8 cellular contexts compared by ENCODE assay signal in genomic region chr1:21607549-21608529, GRCh38.
DNase-seq lines count a peak whose midpoint lies in the region; ATAC-seq and TF ChIP-seq lines count a peak whose summit lies in the region.

No MANE protein-coding gene starts in this region.

- H3K9me3 Mint-ChIP-seq in activated naive CD4-positive, alpha-beta T cell treated with anti-CD3 and anti-CD28 coated beads for 36 hours: no peaks in the 10 kb centered on the region

- H3K36me3 Mint-ChIP-seq in activated naive CD4-positive, alpha-beta T cell treated with anti-CD3 and anti-CD28 coated beads for 36 hours (ENCODE audit: low read depth): no peaks in the 10 kb centered on the region

- ATAC-seq in GM21723 (IDR thresholded peaks at IDR 0.05; ENCODE audit: unreplicated experiment): peak; percentile 78
- ATAC-seq in right cardiac atrium: peak; percentile 85 to 94
- ATAC-seq in gastrocnemius medialis: peak in 1 of 2 donors; percentile 60

- no peak for TF ChIP-seq CTCF in gastrocnemius medialis (IDR thresholded peaks at IDR 0.05 in 4 of 5, conservative IDR thresholded peaks at IDR 0.05 in 1 of 5)

- CTCF ChIA-PET in activated naive CD4-positive, alpha-beta T cell treated with anti-CD3 and anti-CD28 coated beads for 36 hours (lab: Charles Lee): no interaction called here

- no peaks in the 10 kb centered on the region for H3K36me3 ChIP-seq in gastrocnemius medialis

- 32% methylated on average over 37 of the region's 37 CpGs for WGBS in right cardiac atrium

- H3K27me3 ChIP-seq in right cardiac atrium (ENCODE audit: control insufficient read depth, insufficient read depth) (no peaks in the 10 kb centered on the region), gastrocnemius medialis (no peaks in the 10 kb centered on the region)

- H3K9me3 ChIP-seq in right cardiac atrium (ENCODE audit: control insufficient read depth, low read length): no peaks in the 10 kb centered on the region
- no peaks in the 10 kb centered on the region for H3K9me3 ChIP-seq in gastrocnemius medialis

- peak; percentile 67 for DNase-seq in CD1c-positive myeloid dendritic cell (ENCODE audit: extremely low spot score)
- DNase-seq in NCI-H460 (ENCODE audit: extremely low read depth, low read depth): peak; percentile 85
- DNase-seq in activated naive CD4-positive, alpha-beta T cell treated with anti-CD3 and anti-CD28 coated beads for 36 hours: peak; percentile 88
- peak; percentile 90 to 95 (median 91) for DNase-seq in right cardiac atrium
- peak; percentile 29 for DNase-seq in gastrocnemius medialis
- DNase-seq in pons (ENCODE audit: low spot score): no peak
- DNase-seq in RKO (ENCODE audit: low spot score): no peak

- peak overlapping the region; percentile 25 for H3K27ac Mint-ChIP-seq in activated naive CD4-positive, alpha-beta T cell treated with anti-CD3 and anti-CD28 coated beads for 36 hours

- in situ Hi-C loops in gastrocnemius medialis (cut with MboI; ENCODE audit: low sequenced_read_pairs in 4 of 4): no loop called here

- peak overlapping the region; percentile 67 for H3K4me3 Mint-ChIP-seq in activated naive CD4-positive, alpha-beta T cell treated with anti-CD3 and anti-CD28 coated beads for 36 hours

- no peak for TF ChIP-seq POLR2A in gastrocnemius medialis (IDR thresholded peaks at IDR 0.05)

- no peaks in the 10 kb centered on the region for H3K4me1 ChIP-seq in right cardiac atrium (ENCODE audit: control insufficient read depth, insufficient read depth, low read length)
- no peaks in the 10 kb centered on the region for H3K4me1 ChIP-seq in gastrocnemius medialis

- H3K4me1 Mint-ChIP-seq in activated naive CD4-positive, alpha-beta T cell treated with anti-CD3 and anti-CD28 coated beads for 36 hours (ENCODE audit: low read depth): peaks cover 10% of the 10 kb centered on the region

- H3K27ac ChIP-seq in right cardiac atrium (ENCODE audit: low read length) (no peak overlapping the region), gastrocnemius medialis (no peak overlapping the region)

- peaks cover 9% of the 10 kb centered on the region for H3K27me3 Mint-ChIP-seq in activated naive CD4-positive, alpha-beta T cell treated with anti-CD3 and anti-CD28 coated beads for 36 hours (ENCODE audit: low read depth)

- no peak overlapping the region for H3K4me3 ChIP-seq in right cardiac atrium (ENCODE audit: low read length)
- H3K4me3 ChIP-seq in gastrocnemius medialis: no peak overlapping the region

- intact Hi-C loops in activated naive CD4-positive, alpha-beta T cell treated with anti-CD3 and anti-CD28 coated beads for 36 hours (cut with micrococcal nuclease): no loop called here
- intact Hi-C loops in right cardiac atrium (cut with DNase I): no loop called here
- intact Hi-C loops in gastrocnemius medialis (cut with DNase I; ENCODE audit: low total_unique reads): no loop called here

Comparison
In these comparisons a context has a peak if more than half of its experiments do, and no peak if none do; other contexts are left out.
1. DNase-seq: peak in CD1c-positive myeloid dendritic cell (single experiment), NCI-H460 (single experiment), activated naive CD4-positive, alpha-beta T cell treated with anti-CD3 and anti-CD28 coated beads for 36 hours (single experiment), right cardiac atrium (3 of 3) and gastrocnemius medialis (2 of 2); none in pons (single experiment) and RKO (single experiment).